Comparison of ENCODE assay signal across 13 cellular contexts in genomic region chr1:9852410-9853301, GRCh38. TPM values are rescaled to one million over a fixed set of nuclear protein-coding genes. Genes with fewer than 3 reads are reported as not detected.
DNase-seq lines count a peak whose midpoint lies in the region; ATAC-seq, FAIRE-seq and TF ChIP-seq lines count a peak whose summit lies in the region.
"Had no signal": no experiment of that assay in that cellular context is flagged by ENCODE, and none has a peak within 500 bp of the region (broad histone marks: within the 10 kb centered on the region; RNA-seq: fewer than 3 reads in every experiment).

No MANE protein-coding gene starts in this region.

- peak overlapping the region; percentile 41 for H3K9ac ChIP-seq in keratinocyte (ENCODE audit: control insufficient read depth, extremely low read depth, insufficient read depth, low read length)

- H3K27ac Mint-ChIP-seq in CD8-positive, alpha-beta memory T cell: peak overlapping the region in 1 of 8 donors; percentile 68

- POLR2A ChIA-PET in BJ (lab: Charles Lee): no interaction called here
- POLR2A ChIA-PET in CD8-positive, alpha-beta memory T cell (lab: Charles Lee): no interaction called here

- DNase-seq in BJ (ENCODE audit: low read depth): peak; percentile 60
- peak; percentile 58 for DNase-seq in M059J (ENCODE audit: low read depth)
- peak in 2 of 4 donors; percentile 25 to 31 for DNase-seq in body of pancreas
- no peak for DNase-seq in keratinocyte (ENCODE audit: low read depth, low spot score)
- DNase-seq in central memory CD4-positive, alpha-beta T cell: no peak
- DNase-seq in CD8-positive, alpha-beta memory T cell: no peak
- DNase-seq: effector CD4-positive, alpha-beta T cell; naive B cell; NCI-H2029; stimulated activated CD8-positive, alpha-beta memory T cell treated with anti-CD3 and anti-CD28 coated beads, Interleukin-4, amount 100 ng/mL, for 48 hours had no signal

- no peak for TF ChIP-seq POLR2A in body of pancreas (IDR thresholded peaks at IDR 0.05)

- H3K9me3 Mint-ChIP-seq in CD8-positive, alpha-beta memory T cell: peaks cover 0 to 5% (median 3%) of the 10 kb centered on the region in 5 donors

- no peaks in the 10 kb centered on the region for H3K9me1 ChIP-seq in keratinocyte (ENCODE audit: control insufficient read depth, extremely low read depth, insufficient read depth, low read length)

- H3K4me2 ChIP-seq in keratinocyte (ENCODE audit: control insufficient read depth, extremely low read depth, insufficient read depth, low read depth, low read length): peak overlapping the region; percentile 61

- TF ChIP-seq CTCF in BJ (IDR thresholded peaks at IDR 0.05; ENCODE audit: insufficient read depth, low read depth, low read length): no peak
- TF ChIP-seq CTCF in body of pancreas (IDR thresholded peaks at IDR 0.05): no peak
- no peak for TF ChIP-seq CTCF in keratinocyte (optimal IDR thresholded peaks at IDR 0.05 in 1 of 3, IDR thresholded peaks at IDR 0.05 in 1 of 3, conservative IDR thresholded peaks at IDR 0.05 in 1 of 3; ENCODE audit: extremely low read depth in 1 of 3, insufficient read depth in 2 of 3, low read length in 3 of 3)

- H3K27ac ChIP-seq in body of pancreas: no peak overlapping the region
- H3K27ac ChIP-seq in keratinocyte (ENCODE audit: control insufficient read depth, insufficient read depth, low read length): no peak overlapping the region
- H3K27ac ChIP-seq in CD8-positive, alpha-beta memory T cell (ENCODE audit: low read depth, low read length): no peak overlapping the region

- no peaks in the 10 kb centered on the region for H3K9me3 ChIP-seq in body of pancreas
- H3K9me3 ChIP-seq in keratinocyte (ENCODE audit: control insufficient read depth, low read depth, low read length): no peaks in the 10 kb centered on the region
- H3K9me3 ChIP-seq in CD8-positive, alpha-beta memory T cell (ENCODE audit: low read length): peaks cover 5% of the 10 kb centered on the region

- H3K4me1 ChIP-seq in body of pancreas: no peaks in the 10 kb centered on the region
- H3K4me1 ChIP-seq in keratinocyte (ENCODE audit: control insufficient read depth, extremely low read depth, insufficient read depth, low read length): peaks cover 16% of the 10 kb centered on the region
- H3K4me1 ChIP-seq in CD8-positive, alpha-beta memory T cell (ENCODE audit: insufficient read depth, low read length): peaks cover 3% of the 10 kb centered on the region

- H3K36me3 ChIP-seq in BJ (ENCODE audit: control insufficient read depth, insufficient read depth, low read length): no peaks in the 10 kb centered on the region
- no peaks in the 10 kb centered on the region for H3K36me3 ChIP-seq in body of pancreas (replicated peaks in 1 of 2; ENCODE audit: insufficient read depth in 1 of 2, low read depth in 2 of 2)
- H3K36me3 ChIP-seq in keratinocyte (ENCODE audit: control insufficient read depth in 2 of 2, extremely low read depth in 1 of 2, insufficient read depth in 2 of 2, low read length in 2 of 2): peaks cover 17 to 19% of the 10 kb centered on the region in 2 experiments
- no peaks in the 10 kb centered on the region for H3K36me3 ChIP-seq in CD8-positive, alpha-beta memory T cell (ENCODE audit: insufficient read depth, low read length)

- peaks cover 5 to 15% (median 8%) of the 10 kb centered on the region in 3 donors for H3K36me3 Mint-ChIP-seq in CD8-positive, alpha-beta memory T cell

- CTCF ChIA-PET in BJ (lab: Yijun Ruan, JAX): interaction anchor here (1.8 kb wide), 1 partner anchor 226 kb away, joined by 9 read pairs; no protein-coding TSS in a partner anchor
- CTCF ChIA-PET in CD8-positive, alpha-beta memory T cell (lab: Charles Lee): interaction anchor here (0.7 kb wide), 2 partner anchors 8 to 68 kb away, joined by 3 to 5 read pairs; no protein-coding TSS in a partner anchor

- WGBS in body of pancreas, 2 donors: 81 to 97% methylated on average over 7 to 12 of the region's 12 CpGs

- dilution Hi-C loops in keratinocyte (cut with MboI; ENCODE audit: extremely low pct_ligation_motif_present, low sequenced_read_pairs): no loop called here

- H2AFZ ChIP-seq in keratinocyte (ENCODE audit: control insufficient read depth, low read length): no peak overlapping the region

- H3K79me2 ChIP-seq in keratinocyte (ENCODE audit: control insufficient read depth, insufficient read depth, low read length): no peaks in the 10 kb centered on the region

- intact Hi-C loops in body of pancreas (cut with DNase I): no loop called here

- H3K27me3 Mint-ChIP-seq in CD8-positive, alpha-beta memory T cell: no peaks in the 10 kb centered on the region
- H3K27me3 Mint-ChIP-seq: naive B cell had no signal

- H3K4me3 ChIP-seq in BJ (ENCODE audit: low read depth, low read length) (no peak overlapping the region), body of pancreas (no peak overlapping the region), keratinocyte (ENCODE audit: control insufficient read depth in 2 of 3, extremely low read depth in 1 of 3, insufficient read depth in 2 of 3, low read depth in 1 of 3, low read length in 3 of 3) (no peak overlapping the region)
- H3K4me3 ChIP-seq in CD8-positive, alpha-beta memory T cell (ENCODE audit: low read length): no peak overlapping the region

- H4K20me1 ChIP-seq in keratinocyte (ENCODE audit: control insufficient read depth, extremely low read depth, insufficient read depth, low read length): no peaks in the 10 kb centered on the region

- ATAC-seq in body of pancreas: peak; percentile 35
- no peak for ATAC-seq in HG02588 (IDR thresholded peaks at IDR 0.05; ENCODE audit: unreplicated experiment)
- no peak for ATAC-seq in HG03159 (IDR thresholded peaks at IDR 0.05; ENCODE audit: unreplicated experiment)
- ATAC-seq: activated CD4-positive, CD25-positive, alpha-beta regulatory T cell treated with anti-CD3 and anti-CD28 coated beads, Interleukin-2, amount 50 U/mL, for 24 hours had no signal

- H3K4me3 Mint-ChIP-seq in CD8-positive, alpha-beta memory T cell: no peak overlapping the region

- FAIRE-seq in keratinocyte (lab: Jason Lieb, UNC): peak; percentile 84

- H3K4me1 Mint-ChIP-seq in CD8-positive, alpha-beta memory T cell: peaks cover 0 to 1% (median 0%) of the 10 kb centered on the region in 3 donors

- no peaks in the 10 kb centered on the region for H3K27me3 ChIP-seq in BJ (ENCODE audit: control insufficient read depth, insufficient read depth, low read length)
- no peaks in the 10 kb centered on the region for H3K27me3 ChIP-seq in body of pancreas
- H3K27me3 ChIP-seq in keratinocyte (ENCODE audit: control insufficient read depth, extremely low read depth, insufficient read depth, low read length): no peaks in the 10 kb centered on the region
- no peaks in the 10 kb centered on the region for H3K27me3 ChIP-seq in CD8-positive, alpha-beta memory T cell (ENCODE audit: insufficient read depth, low read length, poor library complexity, severe bottlenecking)

RNA-seq across cellular contexts. Expression of gene CLSTN1, which starts 28.9 kb away (rescaled TPM):
- 25.9 and 34.3 TPM in 2 replicates for polyA plus RNA-seq in BJ (2011; rRNA removed)
- polyA minus RNA-seq in BJ (2011; rRNA and poly(A)+ RNA removed): 30.2 and 47.0 TPM in 2 replicates
- total RNA-seq in M059J (2014; rRNA removed; shearing (Covaris generic)): 58.6 and 97.5 TPM in 2 replicates
- total RNA-seq in body of pancreas: 10 to 100 TPM; 60.2 to 64.6 TPM
- polyA plus RNA-seq in keratinocyte: 79.1 to 263 TPM (median 90.3 TPM) in 3 replicates
- 70.0 TPM for polyA plus RNA-seq in keratinocyte (2011; ENCODE audit: low read depth)
- 67.1 and 103 TPM in 2 replicates for polyA plus RNA-seq in keratinocyte (2011; cell fraction: cytosol; rRNA removed)
- 424 and 491 TPM in 2 replicates for polyA plus RNA-seq in keratinocyte (2011; cell fraction: nucleus; rRNA removed)
- 130 and 344 TPM in 2 replicates for polyA plus RNA-seq in keratinocyte (2012; ENCODE audit: low replicate concordance)
- polyA minus RNA-seq in keratinocyte: 159 to 521 TPM (median 197 TPM) in 3 replicates
- polyA minus RNA-seq in keratinocyte (2011; cell fraction: cytosol; rRNA and poly(A)+ RNA removed): 202 TPM
- 492 and 717 TPM in 2 replicates for polyA minus RNA-seq in keratinocyte (2011; cell fraction: nucleus; rRNA and poly(A)+ RNA removed)
- 10 to 100 TPM; 38.4 to 40.8 TPM for total RNA-seq in CD8-positive, alpha-beta memory T cell
- polyA plus RNA-seq in CD8-positive, alpha-beta memory T cell: 48.2 TPM

RNA-seq across cellular contexts. Expression of gene CTNNBIP1, which starts 57.4 kb away (rescaled TPM):
- polyA plus RNA-seq in BJ (2011; rRNA removed) (20.5 and 25.5 TPM in 2 replicates), keratinocyte (92.3 to 149 TPM (median 93.3 TPM) in 3 replicates)
- 21.1 and 23.4 TPM in 2 replicates for polyA minus RNA-seq in BJ (2011; rRNA and poly(A)+ RNA removed)
- total RNA-seq in M059J (2014; rRNA removed; shearing (Covaris generic)): 35.7 and 37.1 TPM in 2 replicates
- 10 to 100 TPM; 20.1 to 24.6 TPM for total RNA-seq in body of pancreas
- 96.7 TPM for polyA plus RNA-seq in keratinocyte (2011; ENCODE audit: low read depth)
- 70.9 and 118 TPM in 2 replicates for polyA plus RNA-seq in keratinocyte (2011; cell fraction: cytosol; rRNA removed)
- polyA plus RNA-seq in keratinocyte (2011; cell fraction: nucleus; rRNA removed): 34.7 and 38.3 TPM in 2 replicates
- 108 and 142 TPM in 2 replicates for polyA plus RNA-seq in keratinocyte (2012; ENCODE audit: low replicate concordance)
- 84.4 to 135 TPM (median 92.0 TPM) in 3 replicates for polyA minus RNA-seq in keratinocyte
- 118 TPM for polyA minus RNA-seq in keratinocyte (2011; cell fraction: cytosol; rRNA and poly(A)+ RNA removed)
- 11.9 and 21.5 TPM in 2 replicates for polyA minus RNA-seq in keratinocyte (2011; cell fraction: nucleus; rRNA and poly(A)+ RNA removed)
- total RNA-seq in CD8-positive, alpha-beta memory T cell: 10 to 100 TPM in 1 of 2 experiments, 1 to 10 TPM in 1; 9.1 to 10.7 TPM
- 12.9 TPM for polyA plus RNA-seq in CD8-positive, alpha-beta memory T cell

Comparison
In these comparisons a context has a peak if more than half of its experiments do, and no peak if none do; other contexts are left out.
1. DNase-seq: peak in BJ (single experiment) and M059J (single experiment); none in keratinocyte (single experiment), central memory CD4-positive, alpha-beta T cell (single experiment) and CD8-positive, alpha-beta memory T cell (0 of 5).